ENCODE assay signal across 15 cellular contexts in genomic region chr3:136404056-136404455, GRCh38.
A peak's percentile ranks its signal among the peaks of the same experiment; 100 is the strongest.
DNase-seq lines count a peak whose midpoint lies in the region; ATAC-seq, FAIRE-seq and TF ChIP-seq lines count a peak whose summit lies in the region.
"Had no signal": no experiment of that assay in that cellular context is flagged by ENCODE, and none has a peak within 500 bp of the region (broad histone marks: within the 10 kb centered on the region; RNA-seq: fewer than 3 reads in every experiment).

No MANE protein-coding gene starts in this region.

- H3K36me3 Mint-ChIP-seq in activated T-cell treated with anti-CD3 and anti-CD28 coated beads, Interleukin-2, amount 50 U/mL, for 24 hours (ENCODE audit: low read depth) = peaks cover 36% of the 10 kb centered on the region
- H3K36me3 Mint-ChIP-seq in nephron progenitor cell (ENCODE audit: low read depth) (peaks cover 40% of the 10 kb centered on the region), T-cell (peaks cover 19% of the 10 kb centered on the region)

- peak; percentile 21 for FAIRE-seq in islet of Langerhans (lab: Jason Lieb, UNC)
- FAIRE-seq: A549, D721Med, GM19239 had no signal

- H3K4me3 Mint-ChIP-seq in activated T-cell treated with anti-CD3 and anti-CD28 coated beads, Interleukin-2, amount 50 U/mL, for 24 hours = no peak overlapping the region
- H3K4me3 Mint-ChIP-seq in nephron progenitor cell (no peak overlapping the region), T-cell (no peak overlapping the region)
- H3K4me3 Mint-ChIP-seq: CD4-positive, alpha-beta T cell had no signal

- CTCF ChIA-PET in T-cell (lab: Charles Lee) = interaction anchor here in 1 of 2 donors (0.7 to 1.4 kb wide), 2 partner anchors 14 to 15 kb away, joined by 3 to 6 read pairs; no protein-coding TSS in a partner anchor

- no peaks in the 10 kb centered on the region for H3K27me3 Mint-ChIP-seq in activated T-cell treated with anti-CD3 and anti-CD28 coated beads, Interleukin-2, amount 50 U/mL, for 24 hours
- H3K27me3 Mint-ChIP-seq in nephron progenitor cell (ENCODE audit: low read depth, poor library complexity) (peaks cover 3% of the 10 kb centered on the region), T-cell (no peaks in the 10 kb centered on the region)
- H3K27me3 Mint-ChIP-seq: CD4-positive, alpha-beta T cell had no signal

- in situ Hi-C loops in GM13977 (cut with MboI; ENCODE audit: low pct_unique_long_range_greater_than_20kb, low sequenced_read_pairs, unreplicated experiment) = no loop called here

- no peak for TF ChIP-seq CTCF in nephron progenitor cell (IDR thresholded peaks at IDR 0.05)
- TF ChIP-seq CTCF in GM13977 (IDR thresholded peaks at IDR 0.05; ENCODE audit: extremely low read depth, insufficient read depth, missing control alignments) = no peak

- no peak for DNase-seq in activated T-cell treated with anti-CD3 and anti-CD28 coated beads, Interleukin-2, amount 50 U/mL, for 24 hours
- no peak for DNase-seq in activated T-cell treated with anti-CD3 and anti-CD28 coated beads, Interleukin-2, amount 50 U/mL, for 1 hour
- DNase-seq in dermis blood vessel endothelial cell (peak; percentile 24), nephron progenitor cell (no peak), GM13977 (ENCODE audit: low spot score) (no peak), T-cell (no peak), NCI-H1105 (lab: John Stamatoyannopoulos, UW) (no peak)
- DNase-seq: AML-193; Caco-2; CD4-positive, alpha-beta T cell; GDM1 had no signal

- H3K27ac Mint-ChIP-seq in activated T-cell treated with anti-CD3 and anti-CD28 coated beads, Interleukin-2, amount 50 U/mL, for 24 hours = peak overlapping the region; percentile 41
- H3K27ac Mint-ChIP-seq in nephron progenitor cell (peak overlapping the region; percentile 45), T-cell (no peak overlapping the region)
- H3K27ac Mint-ChIP-seq: CD4-positive, alpha-beta T cell had no signal

- ATAC-seq in T-cell (replicated peaks in 1 of 4) = no peak
- ATAC-seq: A549 had no signal

- H3K9me3 Mint-ChIP-seq in activated T-cell treated with anti-CD3 and anti-CD28 coated beads, Interleukin-2, amount 50 U/mL, for 24 hours = no peaks in the 10 kb centered on the region
- H3K9me3 Mint-ChIP-seq in nephron progenitor cell (no peaks in the 10 kb centered on the region), T-cell (no peaks in the 10 kb centered on the region)
- H3K9me3 Mint-ChIP-seq: CD4-positive, alpha-beta T cell had no signal

- POLR2A ChIA-PET in T-cell (lab: Charles Lee) = interaction anchor here in 1 of 2 donors (0.6 to 0.8 kb wide), 2 partner anchors 35 to 254 kb away, joined by 3 to 5 read pairs; no protein-coding TSS in a partner anchor

- no peaks in the 10 kb centered on the region for H3K4me1 Mint-ChIP-seq in activated T-cell treated with anti-CD3 and anti-CD28 coated beads, Interleukin-2, amount 50 U/mL, for 24 hours (ENCODE audit: low read depth)
- H3K4me1 Mint-ChIP-seq in nephron progenitor cell (no peaks in the 10 kb centered on the region), T-cell (no peaks in the 10 kb centered on the region)

Comparison
In these comparisons a context has a peak if more than half of its experiments do, and no peak if none do; other contexts are left out.
1. H3K27ac Mint-ChIP-seq: peak in activated T-cell treated with anti-CD3 and anti-CD28 coated beads, Interleukin-2, amount 50 U/mL, for 24 hours (single experiment) and nephron progenitor cell (single experiment); none in T-cell (0 of 2).